ENCODE assay signal across 9 cellular contexts in the genomic region with DNA sequence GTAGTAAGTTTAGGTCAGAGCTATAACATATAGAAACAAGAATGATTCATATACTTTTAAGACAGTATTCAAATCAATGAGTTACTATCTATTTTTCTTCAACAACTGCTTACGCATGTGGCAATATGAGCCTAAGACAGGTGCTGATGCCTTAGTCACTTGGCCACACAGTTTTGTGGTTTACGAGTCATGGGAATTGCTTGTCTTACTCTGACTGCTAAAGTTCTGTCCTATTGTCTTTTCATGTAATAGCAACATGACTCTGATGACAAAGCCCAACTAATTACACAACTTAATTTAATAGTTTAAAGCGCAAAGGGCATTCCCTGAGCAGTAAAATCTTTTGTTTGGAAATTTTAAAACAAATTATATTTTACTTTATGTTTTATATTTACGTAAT.
DNase-seq lines count a peak whose midpoint lies in the region; ATAC-seq and TF ChIP-seq lines count a peak whose summit lies in the region.
"Had no signal": no experiment of that assay in that cellular context is flagged by ENCODE, and none has a peak within 500 bp of the region (broad histone marks: within the 10 kb centered on the region; RNA-seq: fewer than 3 reads in every experiment).

No MANE protein-coding gene starts in this region.

- ATAC-seq in GM18907 (IDR thresholded peaks at IDR 0.05; ENCODE audit: unreplicated experiment) (peak; percentile 69), GM19035 (IDR thresholded peaks at IDR 0.05; ENCODE audit: unreplicated experiment) (no peak)

- H3K4me3 ChIP-seq in epithelial cell of esophagus (ENCODE audit: low read length), result no peak overlapping the region
- H3K4me3 ChIP-seq in CD4-positive, alpha-beta memory T cell (ENCODE audit: low read length in 2 of 2), result no peak overlapping the region
- H3K4me3 ChIP-seq in left ventricle myocardium inferior, result no peak overlapping the region

- no peaks in the 10 kb centered on the region for H3K9me3 Mint-ChIP-seq in CD4-positive, alpha-beta memory T cell

- H3K36me3 Mint-ChIP-seq in CD4-positive, alpha-beta memory T cell, result peaks cover 0 to 17% of the 10 kb centered on the region in 2 donors

- H3K4me1 ChIP-seq in CD4-positive, alpha-beta memory T cell (ENCODE audit: insufficient read depth, low read length), result no peaks in the 10 kb centered on the region
- no peaks in the 10 kb centered on the region for H3K4me1 ChIP-seq in left ventricle myocardium inferior

- no peaks in the 10 kb centered on the region for H3K9me3 ChIP-seq in CD4-positive, alpha-beta memory T cell (ENCODE audit: control insufficient read depth in 1 of 2, low read length in 2 of 2)
- H3K9me3 ChIP-seq in left ventricle myocardium inferior (replicated peaks), result no peaks in the 10 kb centered on the region

- H3K27me3 ChIP-seq in CD4-positive, alpha-beta memory T cell (ENCODE audit: insufficient read depth, low read length), result no peaks in the 10 kb centered on the region
- H3K27me3 ChIP-seq in left ventricle myocardium inferior (ENCODE audit: low read depth), result no peaks in the 10 kb centered on the region

- CTCF ChIA-PET in CD4-positive, alpha-beta memory T cell (lab: Charles Lee; ENCODE audit: partially characterized antibody), result no interaction called here

- no peak overlapping the region for H3K4me3 Mint-ChIP-seq in CD4-positive, alpha-beta memory T cell

- no peak overlapping the region for H3K27ac ChIP-seq in CD4-positive, alpha-beta memory T cell (ENCODE audit: low read depth, low read length)
- no peak overlapping the region for H3K27ac ChIP-seq in left ventricle myocardium inferior (replicated peaks)

- H3K36me3 ChIP-seq in CD4-positive, alpha-beta memory T cell (ENCODE audit: insufficient read depth, low read length), result no peaks in the 10 kb centered on the region
- no peaks in the 10 kb centered on the region for H3K36me3 ChIP-seq in left ventricle myocardium inferior

- no peak overlapping the region for H3K27ac Mint-ChIP-seq in CD4-positive, alpha-beta memory T cell

- POLR2A ChIA-PET in CD4-positive, alpha-beta memory T cell (lab: Charles Lee; ENCODE audit: partially characterized antibody), result no interaction called here

- DNase-seq in A172 (ENCODE audit: low spot score), result peak; percentile 89
- peak; percentile 63 for DNase-seq in LoVo (ENCODE audit: low spot score)
- peak; percentile 98 for DNase-seq in epithelial cell of esophagus (ENCODE audit: low read depth)
- no peak for DNase-seq in head of caudate nucleus
- no peak for DNase-seq in CD4-positive, alpha-beta memory T cell
- no peak for DNase-seq in left ventricle myocardium inferior
- DNase-seq: NCI-H2227 treated with DMSO at 0.1 percent for 48 hours had no signal

- no peak for TF ChIP-seq CTCF in epithelial cell of esophagus (IDR thresholded peaks at IDR 0.05; ENCODE audit: insufficient read depth, low read depth, low read length, missing control alignments)
- TF ChIP-seq CTCF in left ventricle myocardium inferior (IDR thresholded peaks at IDR 0.05; ENCODE audit: borderline replicate concordance), result no peak

- H3K27me3 Mint-ChIP-seq in CD4-positive, alpha-beta memory T cell, result no peaks in the 10 kb centered on the region

- H3K4me1 Mint-ChIP-seq in CD4-positive, alpha-beta memory T cell, result no peaks in the 10 kb centered on the region

- intact Hi-C loops in head of caudate nucleus (cut with DNase I) (no loop called here), left ventricle myocardium inferior (cut with micrococcal nuclease) (no loop called here)
- intact Hi-C loops in CD4-positive, alpha-beta memory T cell (cut with micrococcal nuclease), result no loop called here

Comparison
In these comparisons a context has a peak if more than half of its experiments do, and no peak if none do; other contexts are left out.
1. DNase-seq: peak in A172 (single experiment), LoVo (single experiment) and epithelial cell of esophagus (single experiment); none in head of caudate nucleus (0 of 42), CD4-positive, alpha-beta memory T cell (0 of 5) and left ventricle myocardium inferior (single experiment).